ENCODE assay signal across 29 cellular contexts in genomic region chr2:132915812-132916211, GRCh38.
DNase-seq lines count a peak whose midpoint lies in the region; ATAC-seq and TF ChIP-seq lines count a peak whose summit lies in the region.
"Had no signal": no experiment of that assay in that cellular context is flagged by ENCODE, and none has a peak within 500 bp of the region (broad histone marks: within the 10 kb centered on the region; RNA-seq: fewer than 3 reads in every experiment).

No MANE protein-coding gene starts in this region.

- H3K4me3 Mint-ChIP-seq in activated CD8-positive, alpha-beta T cell treated with anti-CD3 and anti-CD28 coated beads for 36 hours, result no peak overlapping the region
- H3K4me3 Mint-ChIP-seq in CD4-positive, alpha-beta T cell, result no peak overlapping the region
- H3K4me3 Mint-ChIP-seq: activated CD4-positive, alpha-beta memory T cell treated with anti-CD3 and anti-CD28 coated beads, Interleukin-2, amount 10 ng/mL, durations not matched to agents 7 days and 5 days; H9; naive thymus-derived CD4-positive, alpha-beta T cell; stimulated activated naive CD8-positive, alpha-beta T cell treated with anti-CD3 and anti-CD28 coated beads, Interleukin-15, amount 100 ng/mL, for 72 hours had no signal

- TF ChIP-seq RAD21 in neural cell (conservative IDR thresholded peaks at IDR 0.05), result no peak

- no peaks in the 10 kb centered on the region for H3K9me3 ChIP-seq in neural cell (ENCODE audit: low read length)
- no peaks in the 10 kb centered on the region for H3K9me3 ChIP-seq in CD4-positive, alpha-beta T cell (ENCODE audit: control insufficient read depth, low read length)
- H3K9me3 ChIP-seq: gastrocnemius medialis, left lung, ovary, right atrium auricular region had no signal

- H3K79me2 ChIP-seq in neural cell (replicated peaks; ENCODE audit: insufficient read depth, low read length), result no peaks in the 10 kb centered on the region

- ATAC-seq in GM18508 (IDR thresholded peaks at IDR 0.05; ENCODE audit: insufficient read depth, unreplicated experiment), result peak; percentile 74
- peak; percentile 79 for ATAC-seq in GM19025 (IDR thresholded peaks at IDR 0.05; ENCODE audit: low read depth, unreplicated experiment)
- ATAC-seq in HG02943 (IDR thresholded peaks at IDR 0.05; ENCODE audit: low read depth, unreplicated experiment), result peak; percentile 53
- no peak for ATAC-seq in activated CD8-positive, alpha-beta T cell treated with anti-CD3 and anti-CD28 coated beads for 36 hours
- ATAC-seq in CD4-positive, alpha-beta T cell (ENCODE audit: poor library complexity), result no peak
- no peak for ATAC-seq in foreskin keratinocyte
- ATAC-seq: gastrocnemius medialis; left lung; naive thymus-derived CD4-positive, alpha-beta T cell; stimulated activated naive CD8-positive, alpha-beta T cell treated with anti-CD3 and anti-CD28 coated beads, Interleukin-15, amount 100 ng/mL, for 72 hours had no signal

- no peak overlapping the region for H3K9ac ChIP-seq in neural cell (ENCODE audit: low read length)
- H3K9ac ChIP-seq: BLaER1 treated with 17β-estradiol and CSF1 and Interleukin-3, amounts not matched to agents 10 nM and 100 nM had no signal

- peak overlapping the region; percentile 0 for H3K4me3 ChIP-seq in neural cell (ENCODE audit: low read length)
- H3K4me3 ChIP-seq: BLaER1 treated with 17β-estradiol and CSF1 and Interleukin-3, amounts not matched to agents 10 nM and 100 nM; gastrocnemius medialis; left lung; ovary; right atrium auricular region had no signal

- no peak overlapping the region for H2AFZ ChIP-seq in neural cell (ENCODE audit: low read depth, low read length)

- H3K4me2 ChIP-seq in neural cell (ENCODE audit: low read length), result no peak overlapping the region
- H3K4me2 ChIP-seq: BLaER1 treated with 17β-estradiol and CSF1 and Interleukin-3, amounts not matched to agents 10 nM and 100 nM had no signal

- intact Hi-C loops in activated CD8-positive, alpha-beta T cell treated with anti-CD3 and anti-CD28 coated beads for 36 hours (cut with micrococcal nuclease), result no loop called here
- intact Hi-C loops in CD4-positive, alpha-beta T cell (cut with DNase I, micrococcal nuclease), result no loop called here

- TF ChIP-seq EP300 in neural cell (conservative IDR thresholded peaks at IDR 0.05; ENCODE audit: poor library complexity, severe bottlenecking), result no peak

- TF ChIP-seq CTCF in neural cell (IDR thresholded peaks at IDR 0.05; ENCODE audit: poor library complexity, severe bottlenecking) (no peak), foreskin keratinocyte (conservative IDR thresholded peaks at IDR 0.05) (no peak)
- no peak for TF ChIP-seq CTCF in activated CD8-positive, alpha-beta T cell treated with anti-CD3 and anti-CD28 coated beads for 36 hours (IDR thresholded peaks at IDR 0.05)
- no peak for TF ChIP-seq CTCF in CD4-positive, alpha-beta T cell (IDR thresholded peaks at IDR 0.05)

- H3K9me3 Mint-ChIP-seq in activated CD8-positive, alpha-beta T cell treated with anti-CD3 and anti-CD28 coated beads for 36 hours, result peaks cover 4% of the 10 kb centered on the region
- peaks cover 2% of the 10 kb centered on the region for H3K9me3 Mint-ChIP-seq in CD4-positive, alpha-beta T cell
- H3K9me3 Mint-ChIP-seq: activated CD4-positive, alpha-beta memory T cell treated with anti-CD3 and anti-CD28 coated beads, Interleukin-2, amount 10 ng/mL, durations not matched to agents 7 days and 5 days; H9 had no signal

- H3K9me2 ChIP-seq in neural cell (ENCODE audit: insufficient read depth, low read length), result no peaks in the 10 kb centered on the region

- POLR2A ChIA-PET in activated CD8-positive, alpha-beta T cell treated with anti-CD3 and anti-CD28 coated beads for 36 hours (lab: Charles Lee), result no interaction called here
- POLR2A ChIA-PET in CD4-positive, alpha-beta T cell (lab: Charles Lee), result no interaction called here

- no peak for DNase-seq in activated CD8-positive, alpha-beta T cell treated with anti-CD3 and anti-CD28 coated beads for 36 hours
- DNase-seq in NCI-H345 (lab: John Stamatoyannopoulos, UW) (no peak), foreskin keratinocyte (no peak)
- DNase-seq in CD4-positive, alpha-beta T cell, result no peak
- DNase-seq: activated CD4-positive, alpha-beta memory T cell treated with anti-CD3 and anti-CD28 coated beads, Interleukin-2, amount 10 ng/mL, durations not matched to agents 7 days and 5 days; activated CD4-positive, CD25-positive, alpha-beta regulatory T cell; activated T-cell treated with anti-CD3 and anti-CD28 coated beads, Interleukin-2, amount 50 U/mL, for 1 hour; Calu3; effector CD8-positive, alpha-beta T cell; erythroblast; gastrocnemius medialis; H9; hippocampal formation; left lung; naive thymus-derived CD4-positive, alpha-beta T cell; NCI-H1436; NCI-H2171; NCI-H69; ovary; stimulated activated CD4-positive, alpha-beta T cell treated with anti-CD3 and anti-CD28 coated beads, Interleukin-12 subunit alpha, Interleukin-12 subunit beta, amount 100 ng/mL, for 4 hours; stimulated activated naive CD8-positive, alpha-beta T cell treated with anti-CD3 and anti-CD28 coated beads, Interleukin-15, amount 100 ng/mL, for 72 hours; T-helper 9 cell; trophoblast cell had no signal

- H3K4me1 ChIP-seq in foreskin keratinocyte, result no peaks in the 10 kb centered on the region
- H3K4me1 ChIP-seq: BLaER1 treated with 17β-estradiol and CSF1 and Interleukin-3, amounts not matched to agents 10 nM and 100 nM; gastrocnemius medialis; left lung had no signal

- H3K27ac Mint-ChIP-seq in activated CD8-positive, alpha-beta T cell treated with anti-CD3 and anti-CD28 coated beads for 36 hours, result no peak overlapping the region
- H3K27ac Mint-ChIP-seq in CD4-positive, alpha-beta T cell, result no peak overlapping the region
- H3K27ac Mint-ChIP-seq: activated CD4-positive, alpha-beta memory T cell treated with anti-CD3 and anti-CD28 coated beads, Interleukin-2, amount 10 ng/mL, durations not matched to agents 7 days and 5 days; H9; naive thymus-derived CD4-positive, alpha-beta T cell; stimulated activated naive CD8-positive, alpha-beta T cell treated with anti-CD3 and anti-CD28 coated beads, Interleukin-15, amount 100 ng/mL, for 72 hours had no signal

- no peaks in the 10 kb centered on the region for H3K36me3 Mint-ChIP-seq in activated CD8-positive, alpha-beta T cell treated with anti-CD3 and anti-CD28 coated beads for 36 hours (ENCODE audit: low read depth)
- no peaks in the 10 kb centered on the region for H3K36me3 Mint-ChIP-seq in CD4-positive, alpha-beta T cell (ENCODE audit: low read depth)
- H3K36me3 Mint-ChIP-seq: naive thymus-derived CD4-positive, alpha-beta T cell had no signal

- H3K27me3 ChIP-seq in neural cell (ENCODE audit: insufficient read depth, low read depth, low read length) (no peaks in the 10 kb centered on the region), foreskin keratinocyte (no peaks in the 10 kb centered on the region)
- no peaks in the 10 kb centered on the region for H3K27me3 ChIP-seq in CD4-positive, alpha-beta T cell (ENCODE audit: control insufficient read depth, insufficient read depth, low read length)
- H3K27me3 ChIP-seq: BLaER1 treated with 17β-estradiol and CSF1 and Interleukin-3, amounts not matched to agents 10 nM and 100 nM; gastrocnemius medialis; left lung; ovary; right atrium auricular region had no signal

- CTCF ChIA-PET in activated CD8-positive, alpha-beta T cell treated with anti-CD3 and anti-CD28 coated beads for 36 hours (lab: Charles Lee), result no interaction called here
- CTCF ChIA-PET in CD4-positive, alpha-beta T cell (lab: Charles Lee), result no interaction called here

- no peaks in the 10 kb centered on the region for H3K27me3 Mint-ChIP-seq in activated CD8-positive, alpha-beta T cell treated with anti-CD3 and anti-CD28 coated beads for 36 hours
- no peaks in the 10 kb centered on the region for H3K27me3 Mint-ChIP-seq in CD4-positive, alpha-beta T cell
- H3K27me3 Mint-ChIP-seq: activated CD4-positive, alpha-beta memory T cell treated with anti-CD3 and anti-CD28 coated beads, Interleukin-2, amount 10 ng/mL, durations not matched to agents 7 days and 5 days; stimulated activated naive CD8-positive, alpha-beta T cell treated with anti-CD3 and anti-CD28 coated beads, Interleukin-15, amount 100 ng/mL, for 72 hours had no signal

- H3K36me3 ChIP-seq in neural cell (ENCODE audit: insufficient read depth, low read length), result no peaks in the 10 kb centered on the region
- H3K36me3 ChIP-seq: BLaER1 treated with 17β-estradiol and CSF1 and Interleukin-3, amounts not matched to agents 10 nM and 100 nM; gastrocnemius medialis; left lung; ovary; right atrium auricular region had no signal

- H4K20me1 ChIP-seq in neural cell (ENCODE audit: insufficient read depth), result no peaks in the 10 kb centered on the region
- H4K20me1 ChIP-seq: BLaER1 treated with 17β-estradiol and CSF1 and Interleukin-3, amounts not matched to agents 10 nM and 100 nM had no signal

- no peaks in the 10 kb centered on the region for H3K4me1 Mint-ChIP-seq in activated CD8-positive, alpha-beta T cell treated with anti-CD3 and anti-CD28 coated beads for 36 hours (ENCODE audit: low read depth)
- no peaks in the 10 kb centered on the region for H3K4me1 Mint-ChIP-seq in CD4-positive, alpha-beta T cell (ENCODE audit: low read depth)
- H3K4me1 Mint-ChIP-seq: activated CD4-positive, alpha-beta memory T cell treated with anti-CD3 and anti-CD28 coated beads, Interleukin-2, amount 10 ng/mL, durations not matched to agents 7 days and 5 days; naive thymus-derived CD4-positive, alpha-beta T cell; stimulated activated naive CD8-positive, alpha-beta T cell treated with anti-CD3 and anti-CD28 coated beads, Interleukin-15, amount 100 ng/mL, for 72 hours had no signal

- H3K27ac ChIP-seq in neural cell (ENCODE audit: low read length) (peak overlapping the region; percentile 60), foreskin keratinocyte (no peak overlapping the region)
- no peak overlapping the region for H3K27ac ChIP-seq in CD4-positive, alpha-beta T cell (ENCODE audit: low read depth, low read length)
- H3K27ac ChIP-seq: BLaER1 treated with 17β-estradiol and CSF1 and Interleukin-3, amounts not matched to agents 10 nM and 100 nM; gastrocnemius medialis; left lung; ovary; right atrium auricular region had no signal

- H3F3A ChIP-seq in neural cell (ENCODE audit: insufficient read depth, low read length, poor library complexity, severe bottlenecking), result no peaks in the 10 kb centered on the region

TF ChIP-seq in neural cell, 6 proteins besides CTCF, POLR2A, EP300 and RAD21 (continues in another document):
- TF ChIP-seq POLR2AphosphoS5 (IDR thresholded peaks at IDR 0.05) (no peak), SMC3 (conservative IDR thresholded peaks at IDR 0.05; ENCODE audit: poor library complexity) (no peak), EZH2 (IDR thresholded peaks at IDR 0.05; ENCODE audit: borderline replicate concordance, insufficient read depth, low read length, poor library complexity, severe bottlenecking) (no peak)

Comparison
In these comparisons a context has a peak if more than half of its experiments do, and no peak if none do; other contexts are left out.
1. ATAC-seq: peak in GM18508 (single experiment), GM19025 (single experiment) and HG02943 (single experiment); none in activated CD8-positive, alpha-beta T cell treated with anti-CD3 and anti-CD28 coated beads for 36 hours (single experiment), CD4-positive, alpha-beta T cell (single experiment) and foreskin keratinocyte (single experiment).